Comparison of ENCODE assay signal across 8 cellular contexts in genomic region chr1:16644179-16645043, GRCh38. TPM values are rescaled to one million over a fixed set of nuclear protein-coding genes. Genes with fewer than 3 reads are reported as not detected.
DNase-seq lines count a peak whose midpoint lies in the region; ATAC-seq and TF ChIP-seq lines count a peak whose summit lies in the region.

No MANE protein-coding gene starts in this region.

- DNase-seq in CD14-positive monocyte (ENCODE audit: low spot score) = peak; percentile 93
- peak; percentile 86 to 98 for DNase-seq in NCI-H526 (lab: John Stamatoyannopoulos, UW)
- peak; percentile 99 for DNase-seq in activated CD4-positive, alpha-beta T cell treated with anti-CD3 and anti-CD28 coated beads, Interleukin-2, amount 10 ng/mL, durations not matched to agents 7 days and 5 days
- peak; percentile 95 to 96 for DNase-seq in dermis microvascular lymphatic vessel endothelial cell (ENCODE audit: low read depth in 2 of 2)
- peak; percentile 99 to 100 for DNase-seq in stimulated activated CD4-positive, alpha-beta T cell treated with anti-CD3 and anti-CD28 coated beads, Interleukin-2, amount 100 ng/mL, for 48 hours

- peak overlapping the region; percentile 90 to 95 for H3K27ac ChIP-seq in liver (ENCODE audit: low read depth in 1 of 2, low read length in 2 of 2)

- peaks cover 0 to 4% (median 2%) of the 10 kb centered on the region in 7 donors for H3K9me3 Mint-ChIP-seq in CD14-positive monocyte
- no peaks in the 10 kb centered on the region for H3K9me3 Mint-ChIP-seq in activated CD4-positive, alpha-beta T cell treated with anti-CD3 and anti-CD28 coated beads, Interleukin-2, amount 10 ng/mL, durations not matched to agents 7 days and 5 days

- H3K4me3 Mint-ChIP-seq in CD14-positive monocyte = no peak overlapping the region
- no peak overlapping the region for H3K4me3 Mint-ChIP-seq in activated CD4-positive, alpha-beta T cell treated with anti-CD3 and anti-CD28 coated beads, Interleukin-2, amount 10 ng/mL, durations not matched to agents 7 days and 5 days

- ATAC-seq in GM19372 (IDR thresholded peaks at IDR 0.05; ENCODE audit: low read depth, unreplicated experiment) (peak; percentile 86), HG03520 (IDR thresholded peaks at IDR 0.05; ENCODE audit: unreplicated experiment) (peak; percentile 76)

- POLR2A ChIA-PET in activated CD4-positive, alpha-beta T cell treated with anti-CD3 and anti-CD28 coated beads, Interleukin-2, amount 10 ng/mL, durations not matched to agents 7 days and 5 days (lab: Charles Lee) = no interaction called here

- peak; percentile 27 to 54 for TF ChIP-seq RAD21 in liver (IDR thresholded peaks at IDR 0.05)

- H3K9me3 ChIP-seq in liver (ENCODE audit: control insufficient read depth in 4 of 4, low read length in 3 of 4) = no peaks in the 10 kb centered on the region

- H3K36me3 ChIP-seq in liver (ENCODE audit: control insufficient read depth in 4 of 4, insufficient read depth in 3 of 4, low read depth in 1 of 4, low read length in 3 of 4) = peaks cover 0 to 3% (median under 1%) of the 10 kb centered on the region in 4 donors

- CTCF ChIA-PET in activated CD4-positive, alpha-beta T cell treated with anti-CD3 and anti-CD28 coated beads, Interleukin-2, amount 10 ng/mL, durations not matched to agents 7 days and 5 days (lab: Charles Lee) = interaction anchor here (0.6 to 1.2 kb wide), 3 partner anchors 42 to 259 kb away, joined by 3 to 4 read pairs (median 3); no protein-coding TSS in a partner anchor

- no peaks in the 10 kb centered on the region for H3K36me3 Mint-ChIP-seq in CD14-positive monocyte
- no peaks in the 10 kb centered on the region for H3K36me3 Mint-ChIP-seq in activated CD4-positive, alpha-beta T cell treated with anti-CD3 and anti-CD28 coated beads, Interleukin-2, amount 10 ng/mL, durations not matched to agents 7 days and 5 days (ENCODE audit: low read depth)

- intact Hi-C loops in CD14-positive monocyte (cut with micrococcal nuclease) = loop anchor here in 1 of 2 donors (10.0 kb wide), 1 partner anchor 260 kb away; no protein-coding TSS in a partner anchor

- no peaks in the 10 kb centered on the region for H3K27me3 ChIP-seq in liver (ENCODE audit: control insufficient read depth in 4 of 4, insufficient read depth in 4 of 4, low read length in 3 of 4)

- no peaks in the 10 kb centered on the region for H3K4me1 Mint-ChIP-seq in CD14-positive monocyte
- peaks cover 3% of the 10 kb centered on the region for H3K4me1 Mint-ChIP-seq in activated CD4-positive, alpha-beta T cell treated with anti-CD3 and anti-CD28 coated beads, Interleukin-2, amount 10 ng/mL, durations not matched to agents 7 days and 5 days

- WGBS in liver = 1% methylated on average over 71 of the region's 71 CpGs

- H3K27me3 Mint-ChIP-seq in CD14-positive monocyte (ENCODE audit: low read depth in 3 of 3) = peaks cover 14 to 28% (median 18%) of the 10 kb centered on the region in 3 donors
- peaks cover 5% of the 10 kb centered on the region for H3K27me3 Mint-ChIP-seq in activated CD4-positive, alpha-beta T cell treated with anti-CD3 and anti-CD28 coated beads, Interleukin-2, amount 10 ng/mL, durations not matched to agents 7 days and 5 days

- TF ChIP-seq CTCF in CD14-positive monocyte (IDR thresholded peaks at IDR 0.05) = peak; percentile 54
- TF ChIP-seq CTCF in liver (IDR thresholded peaks at IDR 0.05; ENCODE audit: low read depth, low read length, missing input control) = peak; percentile 48

- no peak overlapping the region for H3K27ac Mint-ChIP-seq in CD14-positive monocyte
- H3K27ac Mint-ChIP-seq in activated CD4-positive, alpha-beta T cell treated with anti-CD3 and anti-CD28 coated beads, Interleukin-2, amount 10 ng/mL, durations not matched to agents 7 days and 5 days = no peak overlapping the region

- H3K9ac ChIP-seq in liver (ENCODE audit: low read depth in 1 of 2, low read length in 2 of 2) = peak overlapping the region; percentile 79 to 99

- H3K4me3 ChIP-seq in liver (ENCODE audit: low read depth in 1 of 3, low read length in 3 of 3) = peak overlapping the region; percentile 73 to 97 (median 96)

- peaks cover 10 to 46% (median 35%) of the 10 kb centered on the region in 4 donors for H3K4me1 ChIP-seq in liver (ENCODE audit: control insufficient read depth in 4 of 4, insufficient read depth in 4 of 4, low read length in 3 of 4)

TF ChIP-seq in liver, 16 proteins besides CTCF, POLR2A, EP300 and RAD21:
- TF ChIP-seq HNF4G (IDR thresholded peaks at IDR 0.05) (no peak), REST (IDR thresholded peaks at IDR 0.05) (peak; percentile 66), EGR1 (IDR thresholded peaks at IDR 0.05; ENCODE audit: low read depth in 2 of 2) (peak in 1 of 2 donors; percentile 29), MAX (IDR thresholded peaks at IDR 0.05) (no peak), YY1 (IDR thresholded peaks at IDR 0.05) (peak; percentile 85), NR2F2 (IDR thresholded peaks at IDR 0.05) (peak; percentile 73), TAF1 (conservative IDR thresholded peaks at IDR 0.05) (no peak), RXRA (IDR thresholded peaks at IDR 0.05) (peak; percentile 12 to 43), FOXA1 (IDR thresholded peaks at IDR 0.05) (no peak), SP1 (IDR thresholded peaks at IDR 0.05) (peak; percentile 52), ZBTB33 (IDR thresholded peaks at IDR 0.05) (peak; percentile 96), JUND (IDR thresholded peaks at IDR 0.05) (no peak), GABPA (IDR thresholded peaks at IDR 0.05 in 1 of 2, conservative IDR thresholded peaks at IDR 0.05 in 1 of 2) (peak in 1 of 2 donors; percentile 86), ATF3 (IDR thresholded peaks at IDR 0.05) (peak; percentile 8)

RNA-seq across cellular contexts. Expression of gene RNU1-3, which starts 22.3 kb away (rescaled TPM):
- polyA plus RNA-seq in CD14-positive monocyte (not detected), liver (10 to 100 TPM in 1 of 2 donors, not detected in 1; 16.7 TPM)
- 1,000 to 10,000 TPM; 2,316 to 2,477 TPM for total RNA-seq in activated CD4-positive, alpha-beta T cell treated with anti-CD3 and anti-CD28 coated beads, Interleukin-2, amount 10 ng/mL, durations not matched to agents 7 days and 5 days
- total RNA-seq in dermis microvascular lymphatic vessel endothelial cell (under 0.01 TPM in 2 replicates), liver (under 1 TPM; under 0.01 TPM)

RNA-seq across cellular contexts. Expression of gene NBPF1, which starts 31.0 kb away (rescaled TPM):
- polyA plus RNA-seq in CD14-positive monocyte (1 to 10 TPM; 2.6 to 4.3 TPM), liver (10 to 100 TPM in 1 of 2 donors, 1 to 10 TPM in 1; 8.0 to 11.9 TPM)
- 1 to 10 TPM; 6.7 to 7.7 TPM for total RNA-seq in activated CD4-positive, alpha-beta T cell treated with anti-CD3 and anti-CD28 coated beads, Interleukin-2, amount 10 ng/mL, durations not matched to agents 7 days and 5 days
- total RNA-seq in dermis microvascular lymphatic vessel endothelial cell (19.2 and 20.4 TPM in 2 replicates), liver (10 to 100 TPM in 1 of 2 donors, 1 to 10 TPM in 1; 9.7 to 16.4 TPM)

Comparison
In these comparisons a context has a peak if more than half of its experiments do, and no peak if none do; other contexts are left out.
1. Peak in every context shown above with its lines: DNase-seq, ATAC-seq, H3K4me3 ChIP-seq and H3K27ac ChIP-seq.
2. RNA of gene RNU1-3, which starts 22.3 kb away (total RNA-seq): 2,316 to 2,477 TPM in activated CD4-positive, alpha-beta T cell treated with anti-CD3 and anti-CD28 coated beads, Interleukin-2, amount 10 ng/mL, durations not matched to agents 7 days and 5 days; under 0.01 TPM in dermis microvascular lymphatic vessel endothelial cell and under 0.01 TPM in liver; every median in the first group is over 1,000 times any median in the second.